Comparison of ENCODE assay signal across 8 cellular contexts in the genomic region with DNA sequence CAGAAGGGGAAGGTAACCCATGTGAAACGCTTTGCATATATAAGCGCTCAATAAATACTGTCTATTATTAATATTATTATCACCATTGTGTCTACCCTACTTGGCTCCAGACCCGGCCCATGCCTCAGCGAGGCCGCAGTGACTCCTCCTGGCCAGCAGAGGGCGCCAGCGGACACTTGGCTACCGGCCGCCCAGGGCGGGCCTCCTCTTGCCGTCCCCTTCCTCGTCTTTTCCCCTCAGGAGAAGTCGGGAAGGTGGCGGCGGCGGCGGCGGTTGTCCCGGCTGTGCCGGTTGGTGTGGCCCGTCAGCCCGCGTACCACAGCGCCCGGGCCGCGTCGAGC. TPM values are rescaled to one million over a fixed set of nuclear protein-coding genes. Genes with fewer than 3 reads are reported as not detected.
A peak's percentile ranks its signal among the peaks of the same experiment; 100 is the strongest.
DNase-seq lines count a peak whose midpoint lies in the region; ATAC-seq and TF ChIP-seq lines count a peak whose summit lies in the region.

A gene with protein sequence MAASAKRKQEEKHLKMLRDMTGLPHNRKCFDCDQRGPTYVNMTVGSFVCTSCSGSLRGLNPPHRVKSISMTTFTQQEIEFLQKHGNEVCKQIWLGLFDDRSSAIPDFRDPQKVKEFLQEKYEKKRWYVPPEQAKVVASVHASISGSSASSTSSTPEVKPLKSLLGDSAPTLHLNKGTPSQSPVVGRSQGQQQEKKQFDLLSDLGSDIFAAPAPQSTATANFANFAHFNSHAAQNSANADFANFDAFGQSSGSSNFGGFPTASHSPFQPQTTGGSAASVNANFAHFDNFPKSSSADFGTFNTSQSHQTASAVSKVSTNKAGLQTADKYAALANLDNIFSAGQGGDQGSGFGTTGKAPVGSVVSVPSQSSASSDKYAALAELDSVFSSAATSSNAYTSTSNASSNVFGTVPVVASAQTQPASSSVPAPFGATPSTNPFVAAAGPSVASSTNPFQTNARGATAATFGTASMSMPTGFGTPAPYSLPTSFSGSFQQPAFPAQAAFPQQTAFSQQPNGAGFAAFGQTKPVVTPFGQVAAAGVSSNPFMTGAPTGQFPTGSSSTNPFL (plus strand): TSS at position 233 of the 341 bp plus-strand sequence. CDS start 266 bp downstream, outside the sequence.

- H3K9me3 ChIP-seq in neural cell (ENCODE audit: low read length): no peaks in the 10 kb centered on the region
- H3K9me3 ChIP-seq in stomach: no peaks in the 10 kb centered on the region

- H3K79me2 ChIP-seq in neural cell (replicated peaks; ENCODE audit: insufficient read depth, low read length): peaks cover 39% of the 10 kb centered on the region

- H4K20me1 ChIP-seq in neural cell (ENCODE audit: insufficient read depth): no peaks in the 10 kb centered on the region

- peak; percentile 61 for TF ChIP-seq POLR2A in Raji (IDR thresholded peaks at IDR 0.05; ENCODE audit: insufficient read depth, low read depth, low read length)
- no peak for TF ChIP-seq POLR2A in stomach (IDR thresholded peaks at IDR 0.05)

- peak within 1 kb of the TSS; percentile 87 for H3K27ac ChIP-seq in neural cell (ENCODE audit: low read length)
- H3K27ac ChIP-seq in stomach: peak within 1 kb of the TSS; percentile 90 to 97 (median 95)

- H3F3A ChIP-seq in neural cell (ENCODE audit: insufficient read depth, low read length, poor library complexity, severe bottlenecking): no peaks in the 10 kb centered on the region

- no peak within 1 kb of the TSS for H3K4me2 ChIP-seq in neural cell (ENCODE audit: low read length)

- H3K9me2 ChIP-seq in neural cell (ENCODE audit: insufficient read depth, low read length): no peaks in the 10 kb centered on the region

- TF ChIP-seq EP300 in neural cell (conservative IDR thresholded peaks at IDR 0.05; ENCODE audit: poor library complexity, severe bottlenecking) (no peak), stomach (IDR thresholded peaks at IDR 0.05) (no peak)

- TF ChIP-seq CTCF in neural cell (IDR thresholded peaks at IDR 0.05; ENCODE audit: poor library complexity, severe bottlenecking) (peak; percentile 94), stomach (IDR thresholded peaks at IDR 0.05) (peak in 6 of 7 experiments; percentile 29 to 100 (median 96))

- H3K27me3 ChIP-seq in neural cell (ENCODE audit: insufficient read depth, low read depth, low read length) (no peaks in the 10 kb centered on the region), stomach (no peaks in the 10 kb centered on the region)

- 0 to 5% (median 0%) methylated on average over 5 to 28 of the region's 28 CpGs for WGBS in stomach, 5 donors

- peak within 1 kb of the TSS; percentile 94 for H3K9ac ChIP-seq in neural cell (ENCODE audit: low read length)

- TF ChIP-seq RAD21 in neural cell (conservative IDR thresholded peaks at IDR 0.05): peak; percentile 75

- peak within 1 kb of the TSS; percentile 70 for H3K4me3 ChIP-seq in neural cell (ENCODE audit: low read length)
- peak within 1 kb of the TSS; percentile 97 to 98 (median 97) for H3K4me3 ChIP-seq in stomach

- H2AFZ ChIP-seq in neural cell (ENCODE audit: low read depth, low read length): no peak within 1 kb of the TSS

- intact Hi-C loops in stomach (cut with DNase I; ENCODE audit: low total_unique reads): no loop called here

- H3K36me3 ChIP-seq in neural cell (ENCODE audit: insufficient read depth, low read length) (no peaks in the 10 kb centered on the region), stomach (no peaks in the 10 kb centered on the region)

- peak; percentile 88 for ATAC-seq in GM21723 (IDR thresholded peaks at IDR 0.05; ENCODE audit: unreplicated experiment)

- peak; percentile 92 for DNase-seq in ELF-1 (ENCODE audit: low read depth, low spot score)
- DNase-seq in KG1 (lab: John Stamatoyannopoulos, UW): peak; percentile 70
- DNase-seq in activated effector memory CD4-positive, alpha-beta T cell treated with Interleukin-2 at 50 U/mL for 16 hours: peak; percentile 80
- DNase-seq in fibroblast of the conjunctiva (ENCODE audit: low read depth): peak; percentile 51
- DNase-seq in stomach: peak; percentile 89

- peaks cover 15 to 58% (median 40%) of the 10 kb centered on the region in 4 donors for H3K4me1 ChIP-seq in stomach

TF ChIP-seq in neural cell, 6 proteins besides CTCF, POLR2A, EP300 and RAD21:
- peak; percentile 80 for TF ChIP-seq TAF1 (IDR thresholded peaks at IDR 0.05; ENCODE audit: low read depth)
- TF ChIP-seq MXI1 (conservative IDR thresholded peaks at IDR 0.05; ENCODE audit: poor library complexity, severe bottlenecking): no peak
- TF ChIP-seq, protein P1, sequence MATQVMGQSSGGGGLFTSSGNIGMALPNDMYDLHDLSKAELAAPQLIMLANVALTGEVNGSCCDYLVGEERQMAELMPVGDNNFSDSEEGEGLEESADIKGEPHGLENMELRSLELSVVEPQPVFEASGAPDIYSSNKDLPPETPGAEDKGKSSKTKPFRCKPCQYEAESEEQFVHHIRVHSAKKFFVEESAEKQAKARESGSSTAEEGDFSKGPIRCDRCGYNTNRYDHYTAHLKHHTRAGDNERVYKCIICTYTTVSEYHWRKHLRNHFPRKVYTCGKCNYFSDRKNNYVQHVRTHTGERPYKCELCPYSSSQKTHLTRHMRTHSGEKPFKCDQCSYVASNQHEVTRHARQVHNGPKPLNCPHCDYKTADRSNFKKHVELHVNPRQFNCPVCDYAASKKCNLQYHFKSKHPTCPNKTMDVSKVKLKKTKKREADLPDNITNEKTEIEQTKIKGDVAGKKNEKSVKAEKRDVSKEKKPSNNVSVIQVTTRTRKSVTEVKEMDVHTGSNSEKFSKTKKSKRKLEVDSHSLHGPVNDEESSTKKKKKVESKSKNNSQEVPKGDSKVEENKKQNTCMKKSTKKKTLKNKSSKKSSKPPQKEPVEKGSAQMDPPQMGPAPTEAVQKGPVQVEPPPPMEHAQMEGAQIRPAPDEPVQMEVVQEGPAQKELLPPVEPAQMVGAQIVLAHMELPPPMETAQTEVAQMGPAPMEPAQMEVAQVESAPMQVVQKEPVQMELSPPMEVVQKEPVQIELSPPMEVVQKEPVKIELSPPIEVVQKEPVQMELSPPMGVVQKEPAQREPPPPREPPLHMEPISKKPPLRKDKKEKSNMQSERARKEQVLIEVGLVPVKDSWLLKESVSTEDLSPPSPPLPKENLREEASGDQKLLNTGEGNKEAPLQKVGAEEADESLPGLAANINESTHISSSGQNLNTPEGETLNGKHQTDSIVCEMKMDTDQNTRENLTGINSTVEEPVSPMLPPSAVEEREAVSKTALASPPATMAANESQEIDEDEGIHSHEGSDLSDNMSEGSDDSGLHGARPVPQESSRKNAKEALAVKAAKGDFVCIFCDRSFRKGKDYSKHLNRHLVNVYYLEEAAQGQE (IDR thresholded peaks at IDR 0.05; ENCODE audit: borderline replicate concordance): no peak
- TF ChIP-seq POLR2AphosphoS5 (IDR thresholded peaks at IDR 0.05): peak; percentile 89
- TF ChIP-seq SMC3 (conservative IDR thresholded peaks at IDR 0.05; ENCODE audit: poor library complexity): peak; percentile 84
- no peak for TF ChIP-seq EZH2 (IDR thresholded peaks at IDR 0.05; ENCODE audit: borderline replicate concordance, insufficient read depth, low read length, poor library complexity, severe bottlenecking)
TF ChIP-seq in neural cell: peak in this region for 3.

RNA-seq across cellular contexts. Expression of the gene that starts here (rescaled TPM):
- polyA plus RNA-seq in neural cell (106 and 107 TPM in 2 replicates), stomach (10 to 100 TPM; 17.8 to 37.0 (median 34.5) TPM)
- polyA minus RNA-seq in neural cell: 176 and 198 TPM in 2 replicates
- 100 to 1,000 TPM in 1 of 5 donors, 10 to 100 TPM in 4; 16.1 to 119 (median 38.1) TPM for total RNA-seq in stomach

Comparison
In these comparisons a context has a peak if more than half of its experiments do, and no peak if none do; other contexts are left out.
1. Peak in every context shown above with its lines: DNase-seq, ATAC-seq, H3K4me3 ChIP-seq and H3K27ac ChIP-seq.